16 cellular contexts compared by ENCODE assay signal in the genomic region with DNA sequence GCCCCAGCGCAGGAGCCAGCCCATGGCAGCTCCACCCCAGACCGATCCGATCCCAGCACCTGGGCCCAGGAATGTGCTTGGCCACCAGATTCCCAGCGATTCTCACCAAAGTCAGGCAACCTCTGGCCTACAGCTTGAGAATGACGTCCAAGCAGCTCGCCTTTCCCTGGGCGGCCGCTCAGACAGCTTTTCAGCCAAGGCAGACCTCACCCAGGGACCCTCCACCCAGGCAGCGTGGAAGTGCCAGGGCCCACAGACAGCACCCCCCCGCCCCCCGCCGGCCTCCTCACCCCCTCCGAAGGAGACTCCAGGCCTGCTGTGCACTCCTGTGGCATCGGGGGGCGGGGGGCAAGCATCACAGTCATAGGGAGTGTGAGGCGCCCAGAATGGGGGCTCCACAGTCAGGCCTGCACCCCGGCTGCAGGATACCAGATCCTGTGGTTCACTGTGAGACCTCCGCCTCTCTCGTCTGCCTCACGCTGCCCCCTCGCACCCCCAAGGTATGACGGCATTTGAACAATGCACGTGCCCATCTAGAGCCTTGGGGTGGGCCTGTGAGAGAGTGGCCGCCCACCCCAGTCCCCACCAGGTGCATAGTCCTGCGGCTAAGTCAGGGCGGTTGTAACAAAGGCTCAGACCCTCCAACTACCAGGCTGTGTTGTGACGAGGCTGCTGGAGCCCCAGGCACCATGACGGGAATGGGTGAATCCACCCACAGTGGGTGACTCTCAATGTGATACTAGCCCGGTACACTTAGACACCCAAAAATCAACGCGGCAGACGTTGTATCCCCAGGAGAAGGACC. TPM values are rescaled to one million over a fixed set of nuclear protein-coding genes. Genes with fewer than 3 reads are reported as not detected.
DNase-seq lines count a peak whose midpoint lies in the region; ATAC-seq and TF ChIP-seq lines count a peak whose summit lies in the region.
"Had no signal": no experiment of that assay in that cellular context is flagged by ENCODE, and none has a peak within 500 bp of the region (broad histone marks: within the 10 kb centered on the region; RNA-seq: fewer than 3 reads in every experiment).

No MANE protein-coding gene starts in this region.

- intact Hi-C loops in esophagus muscularis mucosa (cut with DNase I): no loop called here

- peak overlapping the region; percentile 65 to 77 (median 68) for H3K27ac ChIP-seq in esophagus muscularis mucosa (replicated peaks in 1 of 4)
- peak overlapping the region; percentile 71 for H3K27ac ChIP-seq in neutrophil
- H3K27ac ChIP-seq in suprapubic skin: peak overlapping the region; percentile 55
- H3K27ac ChIP-seq: WERI-Rb-1 had no signal

- H3K9me3 ChIP-seq in adipocyte (ENCODE audit: control insufficient read depth, low read length): no peaks in the 10 kb centered on the region
- no peaks in the 10 kb centered on the region for H3K9me3 ChIP-seq in esophagus muscularis mucosa
- H3K9me3 ChIP-seq in neutrophil: no peaks in the 10 kb centered on the region
- no peaks in the 10 kb centered on the region for H3K9me3 ChIP-seq in suprapubic skin

- no peaks in the 10 kb centered on the region for H3K27me3 ChIP-seq in adipocyte (replicated peaks; ENCODE audit: control insufficient read depth, insufficient read depth, low read length)
- H3K27me3 ChIP-seq in esophagus muscularis mucosa: no peaks in the 10 kb centered on the region
- H3K27me3 ChIP-seq in neutrophil: no peaks in the 10 kb centered on the region
- H3K27me3 ChIP-seq in suprapubic skin: no peaks in the 10 kb centered on the region

- 76% methylated on average over 22 of the region's 32 CpGs for WGBS in esophagus muscularis mucosa
- WGBS in suprapubic skin: 82% methylated on average over 8 of the region's 32 CpGs

- TF ChIP-seq CTCF in esophagus muscularis mucosa (IDR thresholded peaks at IDR 0.05): no peak
- no peak for TF ChIP-seq CTCF in neutrophil (IDR thresholded peaks at IDR 0.05)
- no peak for TF ChIP-seq CTCF in suprapubic skin (IDR thresholded peaks at IDR 0.05)

- H3K36me3 ChIP-seq in adipocyte (ENCODE audit: control insufficient read depth, insufficient read depth, low read length, severe bottlenecking) (peaks cover 34% of the 10 kb centered on the region), esophagus muscularis mucosa (peaks cover 9 to 28% (median 13%) of the 10 kb centered on the region in 4 donors), neutrophil (peaks cover 53% of the 10 kb centered on the region), suprapubic skin (peaks cover 6% of the 10 kb centered on the region)
- H3K36me3 ChIP-seq: HAP-1 had no signal

- TF ChIP-seq EP300 in esophagus muscularis mucosa (IDR thresholded peaks at IDR 0.05) (no peak), suprapubic skin (IDR thresholded peaks at IDR 0.05) (no peak)

- peak overlapping the region; percentile 60 for H3K9ac ChIP-seq in adipocyte (ENCODE audit: low read length)

- TF ChIP-seq POLR2A in esophagus muscularis mucosa (IDR thresholded peaks at IDR 0.05; ENCODE audit: low read depth) (no peak), suprapubic skin (IDR thresholded peaks at IDR 0.05) (no peak)

- H3K4me1 ChIP-seq in adipocyte (ENCODE audit: control insufficient read depth, insufficient read depth, low read length): peaks cover 62% of the 10 kb centered on the region
- peaks cover 76 to 99% (median 86%) of the 10 kb centered on the region in 4 donors for H3K4me1 ChIP-seq in esophagus muscularis mucosa
- peaks cover 53 to 54% of the 10 kb centered on the region in 2 experiments for H3K4me1 ChIP-seq in neutrophil (ENCODE audit: control insufficient read depth in 1 of 2, insufficient read depth in 1 of 2, low read depth in 1 of 2, low read length in 1 of 2)
- H3K4me1 ChIP-seq in suprapubic skin: peaks cover 66% of the 10 kb centered on the region

- peak overlapping the region; percentile 24 for H3K4me3 ChIP-seq in adipocyte (ENCODE audit: low read length)
- peak overlapping the region in 2 of 4 donors; percentile 15 to 17 for H3K4me3 ChIP-seq in esophagus muscularis mucosa
- no peak overlapping the region for H3K4me3 ChIP-seq in neutrophil (ENCODE audit: low read depth in 1 of 2, low read length in 1 of 2)
- H3K4me3 ChIP-seq in suprapubic skin: no peak overlapping the region
- H3K4me3 ChIP-seq: HAP-1 had no signal

- DNase-seq in adipocyte (ENCODE audit: low read depth) (no peak), esophagus muscularis mucosa (ENCODE audit: extremely low spot score) (no peak), suprapubic skin (ENCODE audit: low spot score in 2 of 2) (no peak), NCI-H82 treated with DMSO at 0.1 percent for 48 hours (lab: John Stamatoyannopoulos, UW; ENCODE audit: unreplicated experiment) (no peak), DMS53 (lab: John Stamatoyannopoulos, UW) (no peak)
- DNase-seq: Calu3, NCI-H1436 treated with DMSO at 0.1 percent for 48 hours, NCI-H2227 treated with DMSO at 0.1 percent for 48 hours, T-helper 1 cell, WERI-Rb-1 had no signal

- ATAC-seq in GM21786 (IDR thresholded peaks at IDR 0.05; ENCODE audit: unreplicated experiment) (no peak), GM19467 (IDR thresholded peaks at IDR 0.05; ENCODE audit: unreplicated experiment) (no peak)

RNA-seq across cellular contexts. Expression of a gene that starts 6.0 kb away (rescaled TPM):
- 1 to 10 TPM in 3 of 4 donors, under 1 TPM in 1; 0.78 to 6.6 (median 2.3) TPM for total RNA-seq in esophagus muscularis mucosa
- 10 to 100 TPM in 1 of 4 donors, 1 to 10 TPM in 3; 2.4 to 11.1 (median 3.5) TPM for total RNA-seq in suprapubic skin
- total RNA-seq: activated CD8-positive, alpha-beta memory T cell treated with anti-CD3 and anti-CD28 coated beads for 36 hours; activated T-helper 2 cell treated with anti-CD3 and anti-CD28 coated beads, Interferon-gamma antibody, Interleukin-2, Interleukin-4, amounts not matched to agents 10 μg/mL and 5 μg/mL and 100 μg/mL, durations not matched to agents 14 hours and 24 hours and 36 hours had no signal

RNA-seq across cellular contexts. Expression of a gene that starts 28.2 kb away (rescaled TPM):
- total RNA-seq in esophagus muscularis mucosa (100 to 1,000 TPM; 177 to 315 (median 229) TPM), suprapubic skin (100 to 1,000 TPM in 1 of 4 donors, 10 to 100 TPM in 3; 48.4 to 114 (median 76.0) TPM)

RNA-seq across cellular contexts. Expression of a gene that starts 56.4 kb away (rescaled TPM):
- total RNA-seq in esophagus muscularis mucosa: 10 to 100 TPM; 23.3 to 44.7 (median 32.2) TPM
- 100 to 1,000 TPM in 1 of 4 donors, 10 to 100 TPM in 3; 60.1 to 118 (median 74.4) TPM for total RNA-seq in suprapubic skin
